ENCODE assay signal across 8 cellular contexts in genomic region chr13:23579886-23580706, GRCh38. TPM values are rescaled to one million over a fixed set of nuclear protein-coding genes. Genes with fewer than 3 reads are reported as not detected.
DNase-seq lines count a peak whose midpoint lies in the region; ATAC-seq and TF ChIP-seq lines count a peak whose summit lies in the region.

No MANE protein-coding gene starts in this region.

- no peak for DNase-seq in CD14-positive monocyte (ENCODE audit: low spot score)
- peak; percentile 12 for DNase-seq in dermis blood vessel endothelial cell
- DNase-seq in naive thymus-derived CD4-positive, alpha-beta T cell: peak in 2 of 9 donors; percentile 2 to 36
- no peak for DNase-seq in NCI-H82 treated with DMSO at 0.1 percent for 48 hours (lab: John Stamatoyannopoulos, UW; ENCODE audit: unreplicated experiment)
- DNase-seq in MV-4-11 (lab: John Stamatoyannopoulos, UW): no peak
- no peak for DNase-seq in GM19238 (ENCODE audit: insufficient read length, low spot score)

- no peak overlapping the region for H3K27ac ChIP-seq in naive thymus-derived CD4-positive, alpha-beta T cell (ENCODE audit: low read depth, low read length)

- no peaks in the 10 kb centered on the region for H3K36me3 ChIP-seq in naive thymus-derived CD4-positive, alpha-beta T cell (ENCODE audit: control insufficient read depth in 2 of 3, insufficient read depth in 3 of 3, low read length in 3 of 3)

- peaks cover 0 to 3% (median 0%) of the 10 kb centered on the region in 7 donors for H3K9me3 Mint-ChIP-seq in CD14-positive monocyte
- peaks cover 0 to 4% (median 0%) of the 10 kb centered on the region in 11 donors for H3K9me3 Mint-ChIP-seq in naive thymus-derived CD4-positive, alpha-beta T cell

- H3K4me3 ChIP-seq in naive thymus-derived CD4-positive, alpha-beta T cell (ENCODE audit: low read length): peak overlapping the region; percentile 79

- peaks cover 12% of the 10 kb centered on the region for H3K4me1 Mint-ChIP-seq in CD14-positive monocyte
- peaks cover 10 to 22% (median 18%) of the 10 kb centered on the region in 7 donors for H3K4me1 Mint-ChIP-seq in naive thymus-derived CD4-positive, alpha-beta T cell

- peaks cover 0 to 6% of the 10 kb centered on the region in 2 donors for H3K36me3 Mint-ChIP-seq in CD14-positive monocyte
- peaks cover 0 to 3% (median 0%) of the 10 kb centered on the region in 5 donors for H3K36me3 Mint-ChIP-seq in naive thymus-derived CD4-positive, alpha-beta T cell

- TF ChIP-seq CTCF in CD14-positive monocyte (IDR thresholded peaks at IDR 0.05): no peak

- H3K9me3 ChIP-seq in naive thymus-derived CD4-positive, alpha-beta T cell (ENCODE audit: control insufficient read depth in 2 of 3, low read length in 3 of 3): no peaks in the 10 kb centered on the region

- H3K27me3 Mint-ChIP-seq in CD14-positive monocyte (ENCODE audit: low read depth in 3 of 3): peaks cover 30 to 45% (median 44%) of the 10 kb centered on the region in 3 donors
- peaks cover 33 to 71% (median 47%) of the 10 kb centered on the region in 5 donors for H3K27me3 Mint-ChIP-seq in naive thymus-derived CD4-positive, alpha-beta T cell

- H3K27ac Mint-ChIP-seq in CD14-positive monocyte: no peak overlapping the region
- H3K27ac Mint-ChIP-seq in naive thymus-derived CD4-positive, alpha-beta T cell: peak overlapping the region in 1 of 9 donors; percentile 4

- ATAC-seq in HG03565 (IDR thresholded peaks at IDR 0.05; ENCODE audit: unreplicated experiment) (peak; percentile 1), HG02759 (IDR thresholded peaks at IDR 0.05; ENCODE audit: unreplicated experiment) (no peak)
- ATAC-seq in naive thymus-derived CD4-positive, alpha-beta T cell: no peak

- peak overlapping the region; percentile 79 to 90 for H3K4me3 Mint-ChIP-seq in CD14-positive monocyte
- peak overlapping the region; percentile 43 to 83 (median 74) for H3K4me3 Mint-ChIP-seq in naive thymus-derived CD4-positive, alpha-beta T cell

- POLR2A ChIA-PET in naive thymus-derived CD4-positive, alpha-beta T cell (lab: Charles Lee): no interaction called here

- H3K4me1 ChIP-seq in naive thymus-derived CD4-positive, alpha-beta T cell (ENCODE audit: control insufficient read depth in 2 of 2, insufficient read depth in 2 of 2, low read length in 2 of 2): peaks cover 0 to 4% of the 10 kb centered on the region in 2 donors

- CTCF ChIA-PET in naive thymus-derived CD4-positive, alpha-beta T cell (lab: Charles Lee): no interaction called here

- intact Hi-C loops in CD14-positive monocyte (cut with micrococcal nuclease): loop anchor here (5.0 to 10.0 kb wide), 3 partner anchors 203 to 305 kb away; partner anchors contain the start of gene MIPEP (in 1 of the 2)
- intact Hi-C loops in naive thymus-derived CD4-positive, alpha-beta T cell (cut with micrococcal nuclease): loop anchor here (1.0 to 10.0 kb wide), 14 partner anchors 114 to 1978 kb away; partner anchors contain the start of genes MIPEP (in 2 of the 2), SPATA13 (in 2 of the 2), FGF9 (in 1 of the 2) and MICU2 (in 1 of the 2)

- H3K27me3 ChIP-seq in naive thymus-derived CD4-positive, alpha-beta T cell (ENCODE audit: control insufficient read depth in 2 of 2, insufficient read depth in 2 of 2, low read length in 2 of 2): peaks cover 0 to 11% of the 10 kb centered on the region in 2 donors

RNA-seq across cellular contexts. Expression of gene TNFRSF19, which starts 9.9 kb away (rescaled TPM):
- under 1 TPM in 1 of 2 donors, not detected in 1; 0.11 TPM for polyA plus RNA-seq in CD14-positive monocyte
- 0.09 and 0.17 TPM in 2 replicates for total RNA-seq in dermis blood vessel endothelial cell
- total RNA-seq in naive thymus-derived CD4-positive, alpha-beta T cell: under 1 TPM in 2 of 5 experiments, not detected in 3; 0.10 to 0.24 TPM
- polyA plus RNA-seq in naive thymus-derived CD4-positive, alpha-beta T cell: not detected
